Comparison of ENCODE assay signal across 1 cellular context in the genomic region with DNA sequence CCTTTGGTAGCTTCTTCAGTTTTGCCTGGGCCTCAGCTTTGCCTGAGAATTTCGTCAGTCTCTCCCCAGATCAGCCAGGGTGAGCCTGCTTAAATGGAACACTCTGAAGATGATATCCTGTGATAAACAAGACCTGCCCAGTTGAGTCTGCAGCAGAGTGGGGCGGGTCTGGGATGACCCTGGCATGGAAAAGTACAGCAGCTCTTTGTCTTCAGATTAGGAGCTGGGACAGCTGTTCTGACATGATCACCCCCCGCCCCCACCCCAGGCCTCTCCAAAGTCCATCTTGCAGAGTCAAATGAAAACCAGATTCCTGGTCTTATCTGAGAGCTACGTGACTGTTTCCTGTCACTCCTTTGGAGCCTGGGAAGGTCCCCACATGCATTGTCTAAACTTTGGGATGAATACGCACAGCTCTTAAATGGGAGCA.
A peak's percentile ranks its signal among the peaks of the same experiment; 100 is the strongest.
TF ChIP-seq lines count a peak whose summit lies in the region.

No MANE protein-coding gene starts in this region.

TF ChIP-seq in HepG2, 621 proteins besides CTCF, POLR2A, EP300 and RAD21 (continued from another document and continues in another):
- TF ChIP-seq ZNF235 (CRISPR knock-in tag; IDR thresholded peaks at IDR 0.05; ENCODE audit: borderline replicate concordance), result no peak
- TF ChIP-seq SOX13 (IDR thresholded peaks at IDR 0.05), result peak; percentile 63; the same call in 1 of the 2 replicates
- peak in 1 of 2 experiments; percentile 89; a peak in 2 of 4 replicates for TF ChIP-seq SOX13 (CRISPR knock-in tag; conservative IDR thresholded peaks at IDR 0.05 in 1 of 2, IDR thresholded peaks at IDR 0.05 in 1 of 2)
- TF ChIP-seq, protein P1, sequence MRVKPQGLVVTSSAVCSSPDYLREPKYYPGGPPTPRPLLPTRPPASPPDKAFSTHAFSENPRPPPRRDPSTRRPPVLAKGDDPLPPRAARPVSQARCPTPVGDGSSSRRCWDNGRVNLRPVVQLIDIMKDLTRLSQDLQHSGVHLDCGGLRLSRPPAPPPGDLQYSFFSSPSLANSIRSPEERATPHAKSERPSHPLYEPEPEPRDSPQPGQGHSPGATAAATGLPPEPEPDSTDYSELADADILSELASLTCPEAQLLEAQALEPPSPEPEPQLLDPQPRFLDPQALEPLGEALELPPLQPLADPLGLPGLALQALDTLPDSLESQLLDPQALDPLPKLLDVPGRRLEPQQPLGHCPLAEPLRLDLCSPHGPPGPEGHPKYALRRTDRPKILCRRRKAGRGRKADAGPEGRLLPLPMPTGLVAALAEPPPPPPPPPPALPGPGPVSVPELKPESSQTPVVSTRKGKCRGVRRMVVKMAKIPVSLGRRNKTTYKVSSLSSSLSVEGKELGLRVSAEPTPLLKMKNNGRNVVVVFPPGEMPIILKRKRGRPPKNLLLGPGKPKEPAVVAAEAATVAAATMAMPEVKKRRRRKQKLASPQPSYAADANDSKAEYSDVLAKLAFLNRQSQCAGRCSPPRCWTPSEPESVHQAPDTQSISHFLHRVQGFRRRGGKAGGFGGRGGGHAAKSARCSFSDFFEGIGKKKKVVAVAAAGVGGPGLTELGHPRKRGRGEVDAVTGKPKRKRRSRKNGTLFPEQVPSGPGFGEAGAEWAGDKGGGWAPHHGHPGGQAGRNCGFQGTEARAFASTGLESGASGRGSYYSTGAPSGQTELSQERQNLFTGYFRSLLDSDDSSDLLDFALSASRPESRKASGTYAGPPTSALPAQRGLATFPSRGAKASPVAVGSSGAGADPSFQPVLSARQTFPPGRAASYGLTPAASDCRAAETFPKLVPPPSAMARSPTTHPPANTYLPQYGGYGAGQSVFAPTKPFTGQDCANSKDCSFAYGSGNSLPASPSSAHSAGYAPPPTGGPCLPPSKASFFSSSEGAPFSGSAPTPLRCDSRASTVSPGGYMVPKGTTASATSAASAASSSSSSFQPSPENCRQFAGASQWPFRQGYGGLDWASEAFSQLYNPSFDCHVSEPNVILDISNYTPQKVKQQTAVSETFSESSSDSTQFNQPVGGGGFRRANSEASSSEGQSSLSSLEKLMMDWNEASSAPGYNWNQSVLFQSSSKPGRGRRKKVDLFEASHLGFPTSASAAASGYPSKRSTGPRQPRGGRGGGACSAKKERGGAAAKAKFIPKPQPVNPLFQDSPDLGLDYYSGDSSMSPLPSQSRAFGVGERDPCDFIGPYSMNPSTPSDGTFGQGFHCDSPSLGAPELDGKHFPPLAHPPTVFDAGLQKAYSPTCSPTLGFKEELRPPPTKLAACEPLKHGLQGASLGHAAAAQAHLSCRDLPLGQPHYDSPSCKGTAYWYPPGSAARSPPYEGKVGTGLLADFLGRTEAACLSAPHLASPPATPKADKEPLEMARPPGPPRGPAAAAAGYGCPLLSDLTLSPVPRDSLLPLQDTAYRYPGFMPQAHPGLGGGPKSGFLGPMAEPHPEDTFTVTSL (CRISPR knock-in tag; IDR thresholded peaks at IDR 0.05; ENCODE audit: borderline replicate concordance), result no peak
- TF ChIP-seq, protein P2, sequence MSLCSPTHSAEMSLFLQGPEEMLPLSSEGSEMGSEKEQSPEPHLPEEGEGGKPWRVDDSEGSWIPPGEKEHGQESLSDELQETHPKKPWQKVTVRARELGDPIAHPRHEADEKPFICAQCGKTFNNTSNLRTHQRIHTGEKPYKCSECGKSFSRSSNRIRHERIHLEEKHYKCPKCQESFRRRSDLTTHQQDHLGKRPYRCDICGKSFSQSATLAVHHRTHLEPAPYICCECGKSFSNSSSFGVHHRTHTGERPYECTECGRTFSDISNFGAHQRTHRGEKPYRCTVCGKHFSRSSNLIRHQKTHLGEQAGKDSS (CRISPR knock-in tag; IDR thresholded peaks at IDR 0.05; ENCODE audit: borderline replicate concordance, low read depth), result no peak
- TF ChIP-seq ZNF30 (CRISPR knock-in tag; IDR thresholded peaks at IDR 0.05), result no peak
- TF ChIP-seq ZNF468 (CRISPR knock-in tag; IDR thresholded peaks at IDR 0.05), result no peak
- no peak for TF ChIP-seq PTBP1 (IDR thresholded peaks at IDR 0.05; ENCODE audit: low read depth, low read length, poor library complexity, severe bottlenecking)
- TF ChIP-seq ZKSCAN8 (CRISPR knock-in tag; IDR thresholded peaks at IDR 0.05; ENCODE audit: borderline replicate concordance), result no peak
- TF ChIP-seq ZNF331 (CRISPR knock-in tag; IDR thresholded peaks at IDR 0.05), result peak; percentile 53; the same call in 1 of the 2 replicates
- 0 out of 2 replicates have a peak, but pooled peaks have one; percentile 26 for TF ChIP-seq ZBTB7A (CRISPR knock-in tag; IDR thresholded peaks at IDR 0.05)
- peak; percentile 44; the same call in 1 of the 2 replicates for TF ChIP-seq ZBTB20 (CRISPR knock-in tag; IDR thresholded peaks at IDR 0.05; ENCODE audit: borderline replicate concordance, low read depth)
- TF ChIP-seq, protein P3, sequence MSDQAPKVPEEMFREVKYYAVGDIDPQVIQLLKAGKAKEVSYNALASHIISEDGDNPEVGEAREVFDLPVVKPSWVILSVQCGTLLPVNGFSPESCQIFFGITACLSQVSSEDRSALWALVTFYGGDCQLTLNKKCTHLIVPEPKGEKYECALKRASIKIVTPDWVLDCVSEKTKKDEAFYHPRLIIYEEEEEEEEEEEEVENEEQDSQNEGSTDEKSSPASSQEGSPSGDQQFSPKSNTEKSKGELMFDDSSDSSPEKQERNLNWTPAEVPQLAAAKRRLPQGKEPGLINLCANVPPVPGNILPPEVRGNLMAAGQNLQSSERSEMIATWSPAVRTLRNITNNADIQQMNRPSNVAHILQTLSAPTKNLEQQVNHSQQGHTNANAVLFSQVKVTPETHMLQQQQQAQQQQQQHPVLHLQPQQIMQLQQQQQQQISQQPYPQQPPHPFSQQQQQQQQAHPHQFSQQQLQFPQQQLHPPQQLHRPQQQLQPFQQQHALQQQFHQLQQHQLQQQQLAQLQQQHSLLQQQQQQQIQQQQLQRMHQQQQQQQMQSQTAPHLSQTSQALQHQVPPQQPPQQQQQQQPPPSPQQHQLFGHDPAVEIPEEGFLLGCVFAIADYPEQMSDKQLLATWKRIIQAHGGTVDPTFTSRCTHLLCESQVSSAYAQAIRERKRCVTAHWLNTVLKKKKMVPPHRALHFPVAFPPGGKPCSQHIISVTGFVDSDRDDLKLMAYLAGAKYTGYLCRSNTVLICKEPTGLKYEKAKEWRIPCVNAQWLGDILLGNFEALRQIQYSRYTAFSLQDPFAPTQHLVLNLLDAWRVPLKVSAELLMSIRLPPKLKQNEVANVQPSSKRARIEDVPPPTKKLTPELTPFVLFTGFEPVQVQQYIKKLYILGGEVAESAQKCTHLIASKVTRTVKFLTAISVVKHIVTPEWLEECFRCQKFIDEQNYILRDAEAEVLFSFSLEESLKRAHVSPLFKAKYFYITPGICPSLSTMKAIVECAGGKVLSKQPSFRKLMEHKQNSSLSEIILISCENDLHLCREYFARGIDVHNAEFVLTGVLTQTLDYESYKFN (CRISPR knock-in tag; conservative IDR thresholded peaks at IDR 0.05), result peak; percentile 88
- peak; percentile 48; the same call in 1 of the 2 replicates for TF ChIP-seq RBFOX2 (IDR thresholded peaks at IDR 0.05; ENCODE audit: low read depth, low read length)
- TF ChIP-seq ZFX (CRISPR knock-in tag; IDR thresholded peaks at IDR 0.05; ENCODE audit: low read depth), result peak; percentile 64; the same call in 1 of the 2 replicates
- TF ChIP-seq ZNF883 (CRISPR knock-in tag; IDR thresholded peaks at IDR 0.05; ENCODE audit: not compliant biosample characterization), result no peak
- no peak for TF ChIP-seq REL (CRISPR knock-in tag; conservative IDR thresholded peaks at IDR 0.05)
- TF ChIP-seq, protein P4, sequence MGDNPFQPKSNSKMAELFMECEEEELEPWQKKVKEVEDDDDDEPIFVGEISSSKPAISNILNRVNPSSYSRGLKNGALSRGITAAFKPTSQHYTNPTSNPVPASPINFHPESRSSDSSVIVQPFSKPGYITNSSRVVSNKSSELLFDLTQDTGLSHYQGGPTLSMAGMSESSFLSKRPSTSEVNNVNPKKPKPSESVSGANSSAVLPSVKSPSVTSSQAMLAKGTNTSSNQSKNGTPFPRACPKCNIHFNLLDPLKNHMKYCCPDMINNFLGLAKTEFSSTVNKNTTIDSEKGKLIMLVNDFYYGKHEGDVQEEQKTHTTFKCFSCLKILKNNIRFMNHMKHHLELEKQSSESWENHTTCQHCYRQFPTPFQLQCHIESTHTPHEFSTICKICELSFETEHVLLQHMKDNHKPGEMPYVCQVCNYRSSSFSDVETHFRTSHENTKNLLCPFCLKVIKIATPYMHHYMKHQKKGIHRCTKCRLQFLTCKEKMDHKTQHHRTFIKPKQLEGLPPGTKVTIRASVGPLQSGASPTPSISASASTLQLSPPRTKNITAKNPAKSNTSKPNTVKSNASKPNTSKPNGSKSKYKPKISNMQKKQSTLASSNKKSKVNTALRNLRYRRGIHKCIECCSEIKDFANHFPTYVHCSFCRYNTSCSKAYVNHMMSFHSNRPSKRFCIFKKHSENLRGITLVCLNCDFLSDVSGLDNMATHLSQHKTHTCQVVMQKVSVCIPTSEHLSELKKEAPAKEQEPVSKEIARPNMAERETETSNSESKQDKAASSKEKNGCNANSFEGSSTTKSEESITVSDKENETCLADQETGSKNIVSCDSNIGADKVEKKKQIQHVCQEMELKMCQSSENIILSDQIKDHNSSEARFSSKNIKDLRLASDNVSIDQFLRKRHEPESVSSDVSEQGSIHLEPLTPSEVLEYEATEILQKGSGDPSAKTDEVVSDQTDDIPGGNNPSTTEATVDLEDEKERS (CRISPR knock-in tag; IDR thresholded peaks at IDR 0.05), result no peak
- peak; percentile 84 for TF ChIP-seq MED1 (CRISPR knock-in tag; IDR thresholded peaks at IDR 0.05)
- TF ChIP-seq GATA4 (IDR thresholded peaks at IDR 0.05; ENCODE audit: borderline replicate concordance, low read depth), result peak; percentile 82; the same call in 1 of the 2 replicates
- no peak for TF ChIP-seq ZNF205 (CRISPR knock-in tag; IDR thresholded peaks at IDR 0.05)
- TF ChIP-seq, protein P5, sequence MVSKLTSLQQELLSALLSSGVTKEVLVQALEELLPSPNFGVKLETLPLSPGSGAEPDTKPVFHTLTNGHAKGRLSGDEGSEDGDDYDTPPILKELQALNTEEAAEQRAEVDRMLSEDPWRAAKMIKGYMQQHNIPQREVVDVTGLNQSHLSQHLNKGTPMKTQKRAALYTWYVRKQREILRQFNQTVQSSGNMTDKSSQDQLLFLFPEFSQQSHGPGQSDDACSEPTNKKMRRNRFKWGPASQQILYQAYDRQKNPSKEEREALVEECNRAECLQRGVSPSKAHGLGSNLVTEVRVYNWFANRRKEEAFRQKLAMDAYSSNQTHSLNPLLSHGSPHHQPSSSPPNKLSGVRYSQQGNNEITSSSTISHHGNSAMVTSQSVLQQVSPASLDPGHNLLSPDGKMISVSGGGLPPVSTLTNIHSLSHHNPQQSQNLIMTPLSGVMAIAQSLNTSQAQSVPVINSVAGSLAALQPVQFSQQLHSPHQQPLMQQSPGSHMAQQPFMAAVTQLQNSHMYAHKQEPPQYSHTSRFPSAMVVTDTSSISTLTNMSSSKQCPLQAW (CRISPR knock-in tag; IDR thresholded peaks at IDR 0.05), result peak; percentile 38; the same call in 1 of the 2 replicates
- TF ChIP-seq ZNF232 (CRISPR knock-in tag; IDR thresholded peaks at IDR 0.05; ENCODE audit: borderline replicate concordance), result no peak
- no peak for TF ChIP-seq ZBTB21 (CRISPR knock-in tag; IDR thresholded peaks at IDR 0.05)
- no peak for TF ChIP-seq CREB1 (IDR thresholded peaks at IDR 0.05)
- TF ChIP-seq CREB1 (CRISPR knock-in tag; IDR thresholded peaks at IDR 0.05), result peak; percentile 79
- TF ChIP-seq, protein P6, sequence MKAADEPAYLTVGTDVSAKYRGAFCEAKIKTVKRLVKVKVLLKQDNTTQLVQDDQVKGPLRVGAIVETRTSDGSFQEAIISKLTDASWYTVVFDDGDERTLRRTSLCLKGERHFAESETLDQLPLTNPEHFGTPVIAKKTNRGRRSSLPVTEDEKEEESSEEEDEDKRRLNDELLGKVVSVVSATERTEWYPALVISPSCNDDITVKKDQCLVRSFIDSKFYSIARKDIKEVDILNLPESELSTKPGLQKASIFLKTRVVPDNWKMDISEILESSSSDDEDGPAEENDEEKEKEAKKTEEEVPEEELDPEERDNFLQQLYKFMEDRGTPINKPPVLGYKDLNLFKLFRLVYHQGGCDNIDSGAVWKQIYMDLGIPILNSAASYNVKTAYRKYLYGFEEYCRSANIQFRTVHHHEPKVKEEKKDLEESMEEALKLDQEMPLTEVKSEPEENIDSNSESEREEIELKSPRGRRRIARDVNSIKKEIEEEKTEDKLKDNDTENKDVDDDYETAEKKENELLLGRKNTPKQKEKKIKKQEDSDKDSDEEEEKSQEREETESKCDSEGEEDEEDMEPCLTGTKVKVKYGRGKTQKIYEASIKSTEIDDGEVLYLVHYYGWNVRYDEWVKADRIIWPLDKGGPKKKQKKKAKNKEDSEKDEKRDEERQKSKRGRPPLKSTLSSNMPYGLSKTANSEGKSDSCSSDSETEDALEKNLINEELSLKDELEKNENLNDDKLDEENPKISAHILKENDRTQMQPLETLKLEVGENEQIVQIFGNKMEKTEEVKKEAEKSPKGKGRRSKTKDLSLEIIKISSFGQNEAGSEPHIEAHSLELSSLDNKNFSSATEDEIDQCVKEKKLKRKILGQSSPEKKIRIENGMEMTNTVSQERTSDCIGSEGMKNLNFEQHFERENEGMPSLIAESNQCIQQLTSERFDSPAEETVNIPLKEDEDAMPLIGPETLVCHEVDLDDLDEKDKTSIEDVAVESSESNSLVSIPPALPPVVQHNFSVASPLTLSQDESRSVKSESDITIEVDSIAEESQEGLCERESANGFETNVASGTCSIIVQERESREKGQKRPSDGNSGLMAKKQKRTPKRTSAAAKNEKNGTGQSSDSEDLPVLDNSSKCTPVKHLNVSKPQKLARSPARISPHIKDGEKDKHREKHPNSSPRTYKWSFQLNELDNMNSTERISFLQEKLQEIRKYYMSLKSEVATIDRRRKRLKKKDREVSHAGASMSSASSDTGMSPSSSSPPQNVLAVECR (CRISPR knock-in tag; IDR thresholded peaks at IDR 0.05; ENCODE audit: borderline replicate concordance), result peak; percentile 65; the same call in 1 of the 2 replicates
- TF ChIP-seq YEATS2 (CRISPR knock-in tag; IDR thresholded peaks at IDR 0.05; ENCODE audit: borderline replicate concordance), result no peak
- TF ChIP-seq SNAPC2 (CRISPR knock-in tag; IDR thresholded peaks at IDR 0.05), result no peak; the same call in 1 of the 2 replicates
- TF ChIP-seq RXRA (CRISPR knock-in tag; IDR thresholded peaks at IDR 0.05), result peak; percentile 83; the same call in 1 of the 2 replicates
- no peak for TF ChIP-seq ZNF616 (CRISPR knock-in tag; IDR thresholded peaks at IDR 0.05; ENCODE audit: low read depth)
- TF ChIP-seq RFXAP (CRISPR knock-in tag; IDR thresholded peaks at IDR 0.05; ENCODE audit: borderline replicate concordance), result 0 out of 2 replicates have a peak, but pooled peaks have one; percentile 26
- no peak for TF ChIP-seq REPIN1 (CRISPR knock-in tag; IDR thresholded peaks at IDR 0.05; ENCODE audit: borderline replicate concordance, low read depth)
- no peak for TF ChIP-seq ZNF432 (CRISPR knock-in tag; IDR thresholded peaks at IDR 0.05; ENCODE audit: borderline replicate concordance)
- peak; percentile 70 for TF ChIP-seq FOXA3 (CRISPR knock-in tag; IDR thresholded peaks at IDR 0.05)
- TF ChIP-seq GATAD2A (CRISPR knock-in tag; IDR thresholded peaks at IDR 0.05), result peak; percentile 59; the same call in 1 of the 2 replicates
